15 cellular contexts compared by ENCODE assay signal in the genomic region with DNA sequence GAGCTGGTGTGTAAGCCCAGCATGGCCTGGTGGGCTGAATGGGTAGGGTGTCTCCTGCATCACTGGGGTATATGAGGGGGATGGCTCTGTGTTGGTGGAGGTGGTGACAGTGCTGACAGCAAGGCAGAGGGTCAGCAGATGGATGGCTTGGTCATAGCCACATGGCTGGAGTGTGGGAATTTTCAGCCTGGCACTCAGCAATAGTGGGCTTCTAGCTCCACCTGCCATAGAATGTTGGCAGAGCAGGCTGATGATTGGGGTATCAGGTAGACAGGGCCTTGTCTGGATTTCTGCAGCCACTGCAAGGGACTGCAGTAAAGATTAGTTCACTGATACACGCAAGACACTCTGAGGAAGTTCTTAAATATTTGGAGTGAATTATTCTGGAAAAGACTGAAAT.
DNase-seq lines count a peak whose midpoint lies in the region; TF ChIP-seq lines count a peak whose summit lies in the region.
"Had no signal": no experiment of that assay in that cellular context is flagged by ENCODE, and none has a peak within 500 bp of the region (broad histone marks: within the 10 kb centered on the region; RNA-seq: fewer than 3 reads in every experiment).

No MANE protein-coding gene starts in this region.

- H3K4me3 Mint-ChIP-seq in chondrocyte (ENCODE audit: unreplicated experiment) (no peak overlapping the region), neural crest cell (no peak overlapping the region)
- H3K4me3 Mint-ChIP-seq: CD4-positive, CD25-positive, alpha-beta regulatory T cell; naive B cell had no signal

- CTCF ChIA-PET in HEK293T (lab: Yijun Ruan, JAX) = no interaction called here

- H3K27ac Mint-ChIP-seq in chondrocyte (ENCODE audit: unreplicated experiment) (no peak overlapping the region), neural crest cell (ENCODE audit: unreplicated experiment) (no peak overlapping the region)
- H3K27ac Mint-ChIP-seq: CD4-positive, CD25-positive, alpha-beta regulatory T cell had no signal

- 0 out of 2 replicates have a peak, but pooled peaks have one; percentile 5 for TF ChIP-seq CTCF in AG10803 (conservative IDR thresholded peaks at IDR 0.05; ENCODE audit: low read length)
- TF ChIP-seq CTCF in HFF-Myc (IDR thresholded peaks at IDR 0.05; ENCODE audit: low read depth, low read length, missing control alignments) = peak; percentile 13
- peak; percentile 64 for TF ChIP-seq CTCF in chondrocyte (IDR thresholded peaks at IDR 0.05)
- peak; percentile 25 for TF ChIP-seq CTCF in neural crest cell (conservative IDR thresholded peaks at IDR 0.05)

- H3K9me3 Mint-ChIP-seq in chondrocyte (ENCODE audit: low read depth) (peaks cover 12% of the 10 kb centered on the region), neural crest cell (peaks cover 10% of the 10 kb centered on the region)

- POLR2A ChIA-PET in HEK293T (lab: Yijun Ruan, JAX) = no interaction called here

- H3K4me3 ChIP-seq in AG10803 (ENCODE audit: low read length) = no peak overlapping the region
- no peak overlapping the region for H3K4me3 ChIP-seq in HFF-Myc (replicated peaks; ENCODE audit: low read depth, low read length)

- DNase-seq in AG10803 (ENCODE audit: low read depth) (no peak), HFF-Myc (ENCODE audit: extremely low read depth, low read depth) (no peak), chondrocyte (ENCODE audit: low spot score) (no peak), neural crest cell (ENCODE audit: low read depth, low spot score) (no peak), NCI-H748 (lab: John Stamatoyannopoulos, UW; ENCODE audit: unreplicated experiment) (no peak), GDM1 (lab: John Stamatoyannopoulos, UW) (no peak), HEK293T (ENCODE audit: extremely low spot score) (no peak)
- DNase-seq: activated CD4-positive, CD25-positive, alpha-beta regulatory T cell treated with anti-CD3 and anti-CD28 coated beads, Interleukin-2, amount 50 U/mL, for 72 hours; CD4-positive, CD25-positive, alpha-beta regulatory T cell; hypothalamus; left cardiac atrium; naive B cell; NCI-H2107; right cardiac atrium; SHP77 treated with DMSO at 0.1 percent for 48 hours had no signal

- H3K4me1 Mint-ChIP-seq in chondrocyte (ENCODE audit: low read depth) (peaks cover 18% of the 10 kb centered on the region), neural crest cell (peaks cover 22% of the 10 kb centered on the region)

- H3K36me3 Mint-ChIP-seq in chondrocyte (ENCODE audit: low read depth) (peaks cover 6% of the 10 kb centered on the region), neural crest cell (ENCODE audit: low read depth) (peaks cover 6% of the 10 kb centered on the region)

- H3K27me3 Mint-ChIP-seq in chondrocyte (ENCODE audit: low read depth) = peaks cover 2% of the 10 kb centered on the region
- H3K27me3 Mint-ChIP-seq in neural crest cell (ENCODE audit: low read depth) = no peaks in the 10 kb centered on the region
- H3K27me3 Mint-ChIP-seq: naive B cell had no signal

TF ChIP-seq in HEK293T, 16 proteins besides CTCF, POLR2A, EP300 and RAD21:
- TF ChIP-seq ARNT (IDR thresholded peaks at IDR 0.05) (no peak), TARDBP (IDR thresholded peaks at IDR 0.05) (no peak), CTBP1 (IDR thresholded peaks at IDR 0.05; ENCODE audit: borderline replicate concordance) (no peak), ZNF384 (IDR thresholded peaks at IDR 0.05) (no peak), NFRKB (IDR thresholded peaks at IDR 0.05) (no peak), FOXA1 (IDR thresholded peaks at IDR 0.05) (no peak), FOXK2 (IDR thresholded peaks at IDR 0.05) (no peak), HDGF (IDR thresholded peaks at IDR 0.05; ENCODE audit: borderline replicate concordance) (no peak)

Comparison
In these comparisons a context has a peak if more than half of its experiments do, and no peak if none do; other contexts are left out.
1. CTCF ChIP-seq: peak in every context shown above with its lines; median percentile 64 in chondrocyte; 25 in neural crest cell; 13 in HFF-Myc; 5 in AG10803.